Comparison of ENCODE assay signal across 11 cellular contexts in genomic region chr13:110017379-110017778, GRCh38.
DNase-seq lines count a peak whose midpoint lies in the region; ATAC-seq and TF ChIP-seq lines count a peak whose summit lies in the region.
"Had no signal": no experiment of that assay in that cellular context is flagged by ENCODE, and none has a peak within 500 bp of the region (broad histone marks: within the 10 kb centered on the region; RNA-seq: fewer than 3 reads in every experiment).

No MANE protein-coding gene starts in this region.

- ATAC-seq in HG03565 (IDR thresholded peaks at IDR 0.05; ENCODE audit: unreplicated experiment), result no peak
- ATAC-seq in GM21367 (IDR thresholded peaks at IDR 0.05; ENCODE audit: unreplicated experiment), result no peak

- H3K27me3 ChIP-seq in SJCRH30 (no peaks in the 10 kb centered on the region), uterus (no peaks in the 10 kb centered on the region)
- H3K27me3 ChIP-seq: cardiac muscle cell had no signal

- H3K4me3 ChIP-seq in SJCRH30, result no peak overlapping the region
- no peak overlapping the region for H3K4me3 ChIP-seq in uterus
- H3K4me3 ChIP-seq: cardiac muscle cell, SK-N-MC had no signal

- no peak for TF ChIP-seq POLR2A in uterus (IDR thresholded peaks at IDR 0.05)

- H3K9me3 ChIP-seq in SJCRH30 (replicated peaks) (no peaks in the 10 kb centered on the region), uterus (no peaks in the 10 kb centered on the region)

- peak overlapping the region; percentile 39; the same call in 1 of the 2 replicates for H3K27ac ChIP-seq in SJCRH30
- H3K27ac ChIP-seq in uterus, result no peak overlapping the region
- H3K27ac ChIP-seq: cardiac muscle cell, SK-N-MC had no signal

- peaks cover 35% of the 10 kb centered on the region for H3K4me1 ChIP-seq in SJCRH30
- no peaks in the 10 kb centered on the region for H3K4me1 ChIP-seq in uterus

- H3K36me3 ChIP-seq in SJCRH30 (no peaks in the 10 kb centered on the region), uterus (no peaks in the 10 kb centered on the region)
- H3K36me3 ChIP-seq: cardiac muscle cell had no signal

- DNase-seq in GM03348 (ENCODE audit: low spot score) (peak; percentile 92), SJCRH30 (peak; percentile 49 to 53), fibroblast of peridontal ligament (ENCODE audit: extremely low read depth) (peak; percentile 72), renal cortical epithelial cell (ENCODE audit: low read depth) (peak; percentile 96), NCI-H2081 treated with DMSO at 0.1 percent for 48 hours (lab: John Stamatoyannopoulos, UW) (no peak), uterus (no peak)
- DNase-seq: occipital lobe had no signal

- no peak for TF ChIP-seq CTCF in uterus (IDR thresholded peaks at IDR 0.05)

- intact Hi-C loops in uterus (cut with DNase I; ENCODE audit: low total_unique reads), result no loop called here

Comparison
In these comparisons a context has a peak if more than half of its experiments do, and no peak if none do; other contexts are left out.
1. DNase-seq: peak in GM03348 (single experiment), SJCRH30 (2 of 2), fibroblast of peridontal ligament (single experiment) and renal cortical epithelial cell (single experiment); none in NCI-H2081 treated with DMSO at 0.1 percent for 48 hours (single experiment) and uterus (0 of 2).